Comparison of ENCODE assay signal across 2 cellular contexts in the genomic region with DNA sequence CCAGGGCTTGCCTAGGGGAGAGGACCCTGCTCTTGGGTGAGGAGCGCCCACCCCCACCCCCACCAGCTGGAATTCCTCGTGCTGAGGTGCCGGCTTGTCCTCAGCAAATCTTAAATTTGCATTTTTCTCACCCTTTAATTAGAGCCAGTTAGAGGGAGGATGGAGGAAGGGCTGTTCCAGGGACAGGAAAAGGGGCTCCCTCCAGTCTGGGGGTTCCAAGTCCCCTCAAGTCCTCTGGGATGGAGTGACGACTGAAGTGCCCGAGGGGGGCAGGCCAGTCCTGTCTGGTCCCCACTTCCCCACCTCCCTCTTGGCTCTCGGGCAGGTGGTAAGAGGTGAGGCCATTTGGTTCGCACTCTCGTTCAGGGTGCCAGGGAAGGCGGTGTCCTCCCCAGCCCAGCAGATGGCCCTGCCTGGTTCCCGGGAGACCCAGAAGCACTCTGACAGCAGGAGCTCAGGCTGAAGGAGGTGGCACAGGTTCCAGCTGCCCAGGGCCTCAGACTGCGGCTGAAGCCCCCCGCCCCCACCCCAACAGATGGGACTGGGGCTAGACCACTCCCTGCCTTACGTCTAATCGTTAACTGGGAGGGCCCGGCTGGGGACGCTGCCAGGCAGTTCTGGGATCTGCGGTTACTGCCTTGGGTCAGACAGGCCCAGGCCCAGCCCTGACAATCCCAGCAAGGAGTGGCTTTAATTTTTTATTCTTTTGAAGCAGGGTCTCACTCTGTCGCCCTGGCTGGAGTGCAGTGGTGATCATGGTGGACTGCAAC.
TF ChIP-seq lines count a peak whose summit lies in the region.

No MANE protein-coding gene starts in this region.

TF ChIP-seq in SK-N-SH, 30 proteins besides CTCF, POLR2A, EP300 and RAD21:
- TF ChIP-seq NFIC (IDR thresholded peaks at IDR 0.05; ENCODE audit: borderline replicate concordance) (no peak), SIN3A (IDR thresholded peaks at IDR 0.05; ENCODE audit: borderline replicate concordance, low read depth, low read length) (peak; percentile 29; the same call in 1 of the 2 replicates), MEF2A (IDR thresholded peaks at IDR 0.05; ENCODE audit: borderline replicate concordance, low read depth) (no peak), MXI1 (IDR thresholded peaks at IDR 0.05; ENCODE audit: low read depth, low read length) (0 out of 2 replicates have a peak, but pooled peaks have one; percentile 27), POLR2AphosphoS5 (IDR thresholded peaks at IDR 0.05; ENCODE audit: low read depth, low read length) (peak; percentile 10)

TF ChIP-seq in SK-N-SH treated with all-trans-retinoic acid at 6 μM for 48 hours, 23 proteins besides CTCF, POLR2A, EP300 and RAD21:
- TF ChIP-seq GLIS3 (CRISPR knock-in tag; IDR thresholded peaks at IDR 0.05): no peak
- TF ChIP-seq, protein P1, sequence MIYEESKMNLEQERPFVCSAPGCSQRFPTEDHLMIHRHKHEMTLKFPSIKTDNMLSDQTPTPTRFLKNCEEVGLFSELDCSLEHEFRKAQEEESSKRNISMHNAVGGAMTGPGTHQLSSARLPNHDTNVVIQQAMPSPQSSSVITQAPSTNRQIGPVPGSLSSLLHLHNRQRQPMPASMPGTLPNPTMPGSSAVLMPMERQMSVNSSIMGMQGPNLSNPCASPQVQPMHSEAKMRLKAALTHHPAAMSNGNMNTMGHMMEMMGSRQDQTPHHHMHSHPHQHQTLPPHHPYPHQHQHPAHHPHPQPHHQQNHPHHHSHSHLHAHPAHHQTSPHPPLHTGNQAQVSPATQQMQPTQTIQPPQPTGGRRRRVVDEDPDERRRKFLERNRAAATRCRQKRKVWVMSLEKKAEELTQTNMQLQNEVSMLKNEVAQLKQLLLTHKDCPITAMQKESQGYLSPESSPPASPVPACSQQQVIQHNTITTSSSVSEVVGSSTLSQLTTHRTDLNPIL (CRISPR knock-in tag; IDR thresholded peaks at IDR 0.05; ENCODE audit: low read depth): no peak
